ENCODE assay signal across 29 cellular contexts in genomic region chr3:173004681-173005080, GRCh38.
"Had no signal": no experiment of that assay in that cellular context is flagged by ENCODE, and none has a peak within 500 bp of the region (broad histone marks: within the 10 kb centered on the region; RNA-seq: fewer than 3 reads in every experiment).

No MANE protein-coding gene starts in this region.

- H3K4me3 Mint-ChIP-seq: dendritic cell treated with granulocyte-macrophage colony-stimulating factor and Interleukin-4, amounts not matched to agents 40 ng/mL and 50 ng/mL, for 4 days; effector memory CD8-positive, alpha-beta T cell; endodermal cell had no signal

- H3K27ac Mint-ChIP-seq: dendritic cell treated with granulocyte-macrophage colony-stimulating factor and Interleukin-4, amounts not matched to agents 40 ng/mL and 50 ng/mL, for 4 days; effector memory CD8-positive, alpha-beta T cell; endodermal cell had no signal

- ATAC-seq: effector memory CD8-positive, alpha-beta T cell; esophagus mucosa; foreskin keratinocyte; gastrocnemius medialis; gastroesophageal sphincter; heart left ventricle; heart right ventricle had no signal

- FAIRE-seq: colon, endometrium, endothelial cell of umbilical vein, frontal cortex had no signal

- H3K27ac ChIP-seq: colonic mucosa, coronary artery, dorsolateral prefrontal cortex, epithelial cell of prostate, esophagus muscularis mucosa, esophagus squamous epithelium, foreskin keratinocyte, gastrocnemius medialis, gastroesophageal sphincter, heart left ventricle, heart right ventricle had no signal

- H3K4me1 ChIP-seq: colonic mucosa, esophagus muscularis mucosa, esophagus squamous epithelium, foreskin keratinocyte, gastrocnemius medialis, gastroesophageal sphincter, heart left ventricle, heart right ventricle had no signal

- H3K4me3 ChIP-seq: colonic mucosa, coronary artery, dorsolateral prefrontal cortex, esophagus muscularis mucosa, esophagus squamous epithelium, gastrocnemius medialis, gastroesophageal sphincter, heart left ventricle, heart right ventricle had no signal

- H3K9me3 Mint-ChIP-seq: dendritic cell treated with granulocyte-macrophage colony-stimulating factor and Interleukin-4, amounts not matched to agents 40 ng/mL and 50 ng/mL, for 4 days; endodermal cell had no signal

- H3K27me3 ChIP-seq: colonic mucosa, esophagus muscularis mucosa, esophagus squamous epithelium, foreskin keratinocyte, gastrocnemius medialis, gastroesophageal sphincter, heart left ventricle, heart right ventricle had no signal

- DNase-seq: colonic mucosa; cortex of kidney; dermis blood vessel endothelial cell; dorsolateral prefrontal cortex; effector CD4-positive, alpha-beta T cell; effector CD8-positive, alpha-beta T cell; effector memory CD4-positive, alpha-beta T cell; effector memory CD8-positive, alpha-beta T cell; endodermal cell; erythroblast; esophagus squamous epithelium; foreskin fibroblast; foreskin keratinocyte; foreskin melanocyte; gastrocnemius medialis; glutamatergic neuron; head of caudate nucleus; heart left ventricle; heart right ventricle had no signal

- H3K9me3 ChIP-seq: colonic mucosa, esophagus muscularis mucosa, esophagus squamous epithelium, gastrocnemius medialis, gastroesophageal sphincter had no signal

- H3K36me3 ChIP-seq: colonic mucosa, esophagus muscularis mucosa, esophagus squamous epithelium, gastrocnemius medialis, gastroesophageal sphincter, heart left ventricle, heart right ventricle had no signal

- H3K27me3 Mint-ChIP-seq: dendritic cell treated with granulocyte-macrophage colony-stimulating factor and Interleukin-4, amounts not matched to agents 40 ng/mL and 50 ng/mL, for 4 days; effector memory CD8-positive, alpha-beta T cell had no signal
